In the genomic region with DNA sequence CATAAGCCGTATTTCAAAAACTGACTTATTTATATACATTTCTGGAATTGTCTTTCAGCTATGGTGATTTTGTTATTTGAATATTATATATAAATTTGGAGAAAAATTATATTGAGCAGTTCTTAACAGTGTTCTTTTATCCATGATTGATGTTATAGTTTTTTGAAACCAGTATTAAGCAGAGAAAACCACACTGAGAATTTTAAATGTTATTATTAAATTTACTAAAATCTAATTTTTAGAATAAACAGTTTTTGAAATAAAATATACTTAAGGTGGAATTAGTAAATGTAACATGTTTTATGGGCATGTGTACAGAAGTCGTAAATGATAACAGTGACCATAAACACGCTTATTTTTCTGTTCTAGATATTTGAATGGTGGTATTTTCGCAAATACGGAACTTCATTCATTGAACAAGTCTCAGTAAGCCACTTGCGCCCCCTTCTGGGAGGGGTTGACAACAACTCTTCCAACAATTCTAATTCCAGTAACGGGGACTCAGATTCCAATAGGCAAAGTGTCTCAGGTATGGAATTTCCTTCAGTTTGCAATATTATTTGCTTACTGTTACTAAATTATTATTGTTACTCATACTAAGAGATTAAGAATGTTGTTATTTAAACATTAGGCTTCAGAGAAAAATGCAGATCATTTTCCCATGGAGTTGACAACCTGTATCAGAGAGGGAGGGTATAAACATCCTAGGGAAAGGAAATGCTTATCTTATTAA, we compare ENCODE assay signal across 1 cellular context.
TF ChIP-seq lines count a peak whose summit lies in the region.

No MANE protein-coding gene starts in this region.

TF ChIP-seq in K562, 482 proteins besides CTCF, POLR2A, EP300 and RAD21 (continued from another document):
- TF ChIP-seq, protein P1, sequence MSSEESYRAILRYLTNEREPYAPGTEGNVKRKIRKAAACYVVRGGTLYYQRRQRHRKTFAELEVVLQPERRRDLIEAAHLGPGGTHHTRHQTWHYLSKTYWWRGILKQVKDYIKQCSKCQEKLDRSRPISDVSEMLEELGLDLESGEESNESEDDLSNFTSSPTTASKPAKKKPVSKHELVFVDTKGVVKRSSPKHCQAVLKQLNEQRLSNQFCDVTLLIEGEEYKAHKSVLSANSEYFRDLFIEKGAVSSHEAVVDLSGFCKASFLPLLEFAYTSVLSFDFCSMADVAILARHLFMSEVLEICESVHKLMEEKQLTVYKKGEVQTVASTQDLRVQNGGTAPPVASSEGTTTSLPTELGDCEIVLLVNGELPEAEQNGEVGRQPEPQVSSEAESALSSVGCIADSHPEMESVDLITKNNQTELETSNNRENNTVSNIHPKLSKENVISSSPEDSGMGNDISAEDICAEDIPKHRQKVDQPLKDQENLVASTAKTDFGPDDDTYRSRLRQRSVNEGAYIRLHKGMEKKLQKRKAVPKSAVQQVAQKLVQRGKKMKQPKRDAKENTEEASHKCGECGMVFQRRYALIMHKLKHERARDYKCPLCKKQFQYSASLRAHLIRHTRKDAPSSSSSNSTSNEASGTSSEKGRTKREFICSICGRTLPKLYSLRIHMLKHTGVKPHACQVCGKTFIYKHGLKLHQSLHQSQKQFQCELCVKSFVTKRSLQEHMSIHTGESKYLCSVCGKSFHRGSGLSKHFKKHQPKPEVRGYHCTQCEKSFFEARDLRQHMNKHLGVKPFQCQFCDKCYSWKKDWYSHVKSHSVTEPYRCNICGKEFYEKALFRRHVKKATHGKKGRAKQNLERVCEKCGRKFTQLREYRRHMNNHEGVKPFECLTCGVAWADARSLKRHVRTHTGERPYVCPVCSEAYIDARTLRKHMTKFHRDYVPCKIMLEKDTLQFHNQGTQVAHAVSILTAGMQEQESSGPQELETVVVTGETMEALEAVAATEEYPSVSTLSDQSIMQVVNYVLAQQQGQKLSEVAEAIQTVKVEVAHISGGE (CRISPR knock-in tag; IDR thresholded peaks at IDR 0.05): no peak
- TF ChIP-seq HMG20A (CRISPR knock-in tag; conservative IDR thresholded peaks at IDR 0.05) (no peak), FOXJ3 (CRISPR knock-in tag; IDR thresholded peaks at IDR 0.05) (no peak), EWSR1 (IDR thresholded peaks at IDR 0.05; ENCODE audit: borderline replicate concordance, low read depth, partially characterized antibody) (no peak)
TF ChIP-seq in K562: peak in this region for 35.
